In the genomic region with DNA sequence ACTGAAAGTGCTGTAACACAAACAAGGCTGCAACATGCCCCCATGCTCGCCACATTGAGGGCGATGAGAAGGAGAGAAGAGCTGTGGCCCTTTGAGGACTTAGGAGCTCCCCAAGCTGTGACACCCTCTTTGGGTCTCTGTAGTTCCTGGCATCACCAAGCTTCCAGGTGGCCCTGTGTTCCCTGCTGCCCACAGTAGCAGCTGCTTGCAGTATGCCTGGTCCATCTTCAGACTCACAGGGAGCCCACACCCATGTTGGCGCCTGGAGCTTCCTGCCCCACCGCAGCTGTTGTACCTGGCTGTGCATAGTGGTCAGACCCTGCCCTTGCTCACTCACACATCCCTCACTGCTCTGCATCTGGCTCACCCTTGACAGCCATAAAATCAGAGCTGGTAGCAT, we compare ENCODE assay signal across 30 cellular contexts.
"Had no signal": no experiment of that assay in that cellular context is flagged by ENCODE, and none has a peak within 500 bp of the region (broad histone marks: within the 10 kb centered on the region; RNA-seq: fewer than 3 reads in every experiment).

No MANE protein-coding gene starts in this region.

- H3K27ac ChIP-seq: heart right ventricle, left lung, lower lobe of right lung, neutrophil, parathyroid adenoma, right atrium auricular region, right lobe of liver, stomach, thoracic aorta, tibial artery, uterus had no signal

- H3K9ac ChIP-seq: parathyroid adenoma had no signal

- H3K27ac Mint-ChIP-seq: immature natural killer cell; mesothelial cell of epicardium; naive B cell; natural killer cell; progenitor cell of endocrine pancreas; stimulated activated naive B cell treated with anti-CD40 and anti-IgM and Interleukin-4, amounts not matched to agents 10 μg/mL and 1 μg/mL and 100 μg/mL, for 72 hours had no signal

- ATAC-seq: left colon; left lung; lower lobe of right lung; natural killer cell; stimulated activated naive B cell treated with anti-CD40 and anti-IgM and Interleukin-4, amounts not matched to agents 10 μg/mL and 1 μg/mL and 100 μg/mL, for 72 hours; stimulated activated naive CD8-positive, alpha-beta T cell treated with anti-CD3 and anti-CD28 coated beads, Interleukin-15, Interleukin-2, amounts not matched to agents 100 U/mL and 50 U/mL, for 24 hours had no signal

- H3K4me3 ChIP-seq: heart right ventricle, left lung, lower lobe of right lung, right atrium auricular region, right lobe of liver, smooth muscle cell, stomach, thoracic aorta, tibial artery, uterus had no signal

- H3K9me3 ChIP-seq: lower lobe of right lung, neutrophil, right lobe of liver, thoracic aorta, tibial artery, uterus had no signal

- H3K27me3 ChIP-seq: heart right ventricle, left lung, neutrophil, right atrium auricular region, right lobe of liver, stomach, tibial artery, uterus had no signal

- H3K79me2 ChIP-seq: parathyroid adenoma had no signal

- H3K4me1 Mint-ChIP-seq: immature natural killer cell; mesothelial cell of epicardium; naive B cell; natural killer cell; stimulated activated naive B cell treated with anti-CD40 and anti-IgM and Interleukin-4, amounts not matched to agents 10 μg/mL and 1 μg/mL and 100 μg/mL, for 72 hours had no signal

- H3K36me3 Mint-ChIP-seq: immature natural killer cell; mesothelial cell of epicardium; naive B cell; natural killer cell; stimulated activated naive B cell treated with anti-CD40 and anti-IgM and Interleukin-4, amounts not matched to agents 10 μg/mL and 1 μg/mL and 100 μg/mL, for 72 hours had no signal

- H3K36me3 ChIP-seq: heart right ventricle, left lung, lower lobe of right lung, neutrophil, right atrium auricular region, right lobe of liver, stomach, thoracic aorta, tibial artery, uterus had no signal

- DNase-seq: heart right ventricle; hippocampal formation; immature natural killer cell; kidney; left colon; lower lobe of right lung; mammary epithelial cell; mesendoderm; naive B cell; natural killer cell; occipital lobe; right lobe of liver; stimulated activated CD4-positive, alpha-beta T cell treated with anti-CD3 and anti-CD28 coated beads, Interleukin-12 subunit alpha, Interleukin-12 subunit beta, amount 100 ng/mL, for 4 hours; stimulated activated CD4-positive, alpha-beta T cell treated with anti-CD3 and anti-CD28 coated beads, Interleukin-15, amount 100 ng/mL, for 24 hours; stimulated activated CD4-positive, alpha-beta T cell treated with anti-CD3 and anti-CD28 coated beads, Interleukin-2, amount 100 ng/mL, for 24 hours; stimulated activated CD4-positive, alpha-beta T cell treated with anti-CD3 and anti-CD28 coated beads, Interleukin-4, amount 100 ng/mL, for 1 hour; stimulated activated naive B cell treated with anti-CD40 and anti-IgM and Interleukin-4, amounts not matched to agents 10 μg/mL and 1 μg/mL and 100 μg/mL, for 72 hours; stimulated activated naive CD8-positive, alpha-beta T cell treated with anti-CD3 and anti-CD28 coated beads, Interleukin-15, Interleukin-2, amounts not matched to agents 100 U/mL and 50 U/mL, for 24 hours; stomach; trophoblast cell; uterus had no signal

- H2AFZ ChIP-seq: parathyroid adenoma had no signal

- H3K4me1 ChIP-seq: heart right ventricle, left lung, lower lobe of right lung, parathyroid adenoma, right atrium auricular region, right lobe of liver, stomach, tibial artery, uterus had no signal

- H3K27me3 Mint-ChIP-seq: naive B cell; progenitor cell of endocrine pancreas; stimulated activated naive B cell treated with anti-CD40 and anti-IgM and Interleukin-4, amounts not matched to agents 10 μg/mL and 1 μg/mL and 100 μg/mL, for 72 hours had no signal

- H3K4me3 Mint-ChIP-seq: immature natural killer cell; mesothelial cell of epicardium; naive B cell; natural killer cell; stimulated activated naive B cell treated with anti-CD40 and anti-IgM and Interleukin-4, amounts not matched to agents 10 μg/mL and 1 μg/mL and 100 μg/mL, for 72 hours had no signal

- H3K4me2 ChIP-seq: smooth muscle cell had no signal
